8 cellular contexts compared by ENCODE assay signal in genomic region chr2:56191617-56192016, GRCh38. TPM values are rescaled to one million over a fixed set of nuclear protein-coding genes. Genes with fewer than 3 reads are reported as not detected.
DNase-seq lines count a peak whose midpoint lies in the region; ATAC-seq and TF ChIP-seq lines count a peak whose summit lies in the region.

No MANE protein-coding gene starts in this region.

- DNase-seq in BJ (ENCODE audit: low read depth): no peak
- DNase-seq in HEK293T (ENCODE audit: extremely low spot score): peak; percentile 57
- DNase-seq in RPMI8226: peak; percentile 8
- DNase-seq in cardiac muscle cell (ENCODE audit: low read depth in 1 of 2, low spot score in 1 of 2): peak; percentile 45
- no peak for DNase-seq in transverse colon
- no peak for DNase-seq in activated naive CD4-positive, alpha-beta T cell treated with anti-CD3 and anti-CD28 coated beads, Interleukin-2, amount 50 U/mL, for 72 hours (ENCODE audit: low spot score in 2 of 2)
- no peak for DNase-seq in stimulated activated effector memory CD8-positive, alpha-beta T cell treated with anti-CD3 and anti-CD28 coated beads, Interleukin-12 subunit alpha, Interleukin-12 subunit beta, amount 100 ng/mL, for 72 hours (ENCODE audit: low spot score in 2 of 2)

- no peak overlapping the region for H3K4me3 Mint-ChIP-seq in stimulated activated effector memory CD8-positive, alpha-beta T cell treated with anti-CD3 and anti-CD28 coated beads, Interleukin-12 subunit alpha, Interleukin-12 subunit beta, amount 100 ng/mL, for 72 hours

- H3K27ac ChIP-seq in cardiac muscle cell: no peak overlapping the region
- no peak overlapping the region for H3K27ac ChIP-seq in transverse colon

- H3K27ac Mint-ChIP-seq in activated naive CD4-positive, alpha-beta T cell treated with anti-CD3 and anti-CD28 coated beads, Interleukin-2, amount 50 U/mL, for 72 hours: no peak overlapping the region
- no peak overlapping the region for H3K27ac Mint-ChIP-seq in stimulated activated effector memory CD8-positive, alpha-beta T cell treated with anti-CD3 and anti-CD28 coated beads, Interleukin-12 subunit alpha, Interleukin-12 subunit beta, amount 100 ng/mL, for 72 hours

- TF ChIP-seq EP300 in transverse colon (IDR thresholded peaks at IDR 0.05; ENCODE audit: low read depth): no peak

- no peaks in the 10 kb centered on the region for H3K4me1 Mint-ChIP-seq in stimulated activated effector memory CD8-positive, alpha-beta T cell treated with anti-CD3 and anti-CD28 coated beads, Interleukin-12 subunit alpha, Interleukin-12 subunit beta, amount 100 ng/mL, for 72 hours

- H3K36me3 Mint-ChIP-seq in activated naive CD4-positive, alpha-beta T cell treated with anti-CD3 and anti-CD28 coated beads, Interleukin-2, amount 50 U/mL, for 72 hours: no peaks in the 10 kb centered on the region
- H3K36me3 Mint-ChIP-seq in stimulated activated effector memory CD8-positive, alpha-beta T cell treated with anti-CD3 and anti-CD28 coated beads, Interleukin-12 subunit alpha, Interleukin-12 subunit beta, amount 100 ng/mL, for 72 hours: no peaks in the 10 kb centered on the region

- H3K36me3 ChIP-seq in BJ (ENCODE audit: control insufficient read depth, insufficient read depth, low read length) (0 out of 2 replicates have a peak, but pooled peaks cover 1% of the 10 kb centered on the region), cardiac muscle cell (no peaks in the 10 kb centered on the region), transverse colon (no peaks in the 10 kb centered on the region)

- peaks cover 0 to 6% of the 10 kb centered on the region in 2 donors for H3K9me3 Mint-ChIP-seq in activated naive CD4-positive, alpha-beta T cell treated with anti-CD3 and anti-CD28 coated beads, Interleukin-2, amount 50 U/mL, for 72 hours
- peaks cover 13% of the 10 kb centered on the region for H3K9me3 Mint-ChIP-seq in stimulated activated effector memory CD8-positive, alpha-beta T cell treated with anti-CD3 and anti-CD28 coated beads, Interleukin-12 subunit alpha, Interleukin-12 subunit beta, amount 100 ng/mL, for 72 hours

- TF ChIP-seq CTCF in BJ (IDR thresholded peaks at IDR 0.05; ENCODE audit: insufficient read depth, low read depth, low read length) (peak; percentile 70), cardiac muscle cell (IDR thresholded peaks at IDR 0.05; ENCODE audit: low read depth, low read length) (peak; percentile 50), transverse colon (IDR thresholded peaks at IDR 0.05) (peak in 4 of 5 experiments; percentile 19 to 32 (median 28))

- H3K4me1 ChIP-seq in cardiac muscle cell (ENCODE audit: low read depth) (no peaks in the 10 kb centered on the region), transverse colon (no peaks in the 10 kb centered on the region)

- H3K4me3 ChIP-seq in BJ (ENCODE audit: low read depth, low read length): no peak overlapping the region
- no peak overlapping the region for H3K4me3 ChIP-seq in cardiac muscle cell
- no peak overlapping the region for H3K4me3 ChIP-seq in transverse colon

- H3K9me3 ChIP-seq in cardiac muscle cell (ENCODE audit: low read depth) (no peaks in the 10 kb centered on the region), transverse colon (no peaks in the 10 kb centered on the region)

- intact Hi-C loops in transverse colon (cut with DNase I; ENCODE audit: low total_unique reads): no loop called here

- in situ Hi-C loops in transverse colon (cut with MboI; ENCODE audit: low pct_ligation_motif_present in 1 of 4, low pct_unique_long_range_greater_than_20kb in 1 of 4, low sequenced_read_pairs in 3 of 4): loop anchor here in 3 of 4 donors (25.0 kb wide), 2 partner anchors 546 to 1321 kb away; no protein-coding TSS in a partner anchor

- no peak for ATAC-seq in activated naive CD4-positive, alpha-beta T cell treated with anti-CD3 and anti-CD28 coated beads, Interleukin-2, amount 50 U/mL, for 72 hours
- ATAC-seq in stimulated activated effector memory CD8-positive, alpha-beta T cell treated with anti-CD3 and anti-CD28 coated beads, Interleukin-12 subunit alpha, Interleukin-12 subunit beta, amount 100 ng/mL, for 72 hours: no peak
- no peak for ATAC-seq in HG02642 (IDR thresholded peaks at IDR 0.05; ENCODE audit: poor library complexity, unreplicated experiment)

- CTCF ChIA-PET in BJ (lab: Yijun Ruan, JAX): interaction anchor here (0.8 to 1.8 kb wide), 7 partner anchors 8 to 559 kb away, joined by 3 to 6 read pairs (median 3); partner anchors contain the start of gene CCDC85A
- CTCF ChIA-PET in HEK293T (lab: Yijun Ruan, JAX): interaction anchor here (0.6 kb wide), 1 partner anchor 260 kb away, joined by 5 read pairs; no protein-coding TSS in a partner anchor

- no peak for TF ChIP-seq POLR2A in transverse colon (IDR thresholded peaks at IDR 0.05)

- H3K27me3 ChIP-seq in BJ (ENCODE audit: control insufficient read depth, insufficient read depth, low read length): no peaks in the 10 kb centered on the region
- H3K27me3 ChIP-seq in cardiac muscle cell: peaks cover 85% of the 10 kb centered on the region
- H3K27me3 ChIP-seq in transverse colon: peaks cover 22% of the 10 kb centered on the region

- POLR2A ChIA-PET in BJ (lab: Charles Lee): no interaction called here
- POLR2A ChIA-PET in HEK293T (lab: Yijun Ruan, JAX): no interaction called here

TF ChIP-seq in HEK293T, 16 proteins besides CTCF, POLR2A, EP300 and RAD21:
- TF ChIP-seq HDGF (IDR thresholded peaks at IDR 0.05; ENCODE audit: borderline replicate concordance): no peak
- TF ChIP-seq TARDBP (IDR thresholded peaks at IDR 0.05): no peak
- no peak for TF ChIP-seq ZNF384 (IDR thresholded peaks at IDR 0.05)
- no peak for TF ChIP-seq SUZ12 (IDR thresholded peaks at IDR 0.05)
- no peak for TF ChIP-seq LEF1 (IDR thresholded peaks at IDR 0.05; ENCODE audit: borderline replicate concordance)
- no peak for TF ChIP-seq FOXA1 (IDR thresholded peaks at IDR 0.05)
- TF ChIP-seq L3MBTL2 (conservative IDR thresholded peaks at IDR 0.05): no peak
- TF ChIP-seq FOXK2 (IDR thresholded peaks at IDR 0.05): no peak
- TF ChIP-seq SP1 (IDR thresholded peaks at IDR 0.05): no peak
- TF ChIP-seq PKNOX1 (IDR thresholded peaks at IDR 0.05): no peak
- no peak for TF ChIP-seq NFRKB (IDR thresholded peaks at IDR 0.05)
- TF ChIP-seq ARNT (IDR thresholded peaks at IDR 0.05): no peak
- no peak for TF ChIP-seq CTBP1 (IDR thresholded peaks at IDR 0.05; ENCODE audit: borderline replicate concordance)
- no peak for TF ChIP-seq FOXM1 (IDR thresholded peaks at IDR 0.05; ENCODE audit: borderline replicate concordance)
- TF ChIP-seq BHLHE40 (IDR thresholded peaks at IDR 0.05; ENCODE audit: borderline replicate concordance): no peak
- TF ChIP-seq ELF4 (IDR thresholded peaks at IDR 0.05): no peak

RNA-seq across cellular contexts. Expression of gene CCDC85A, which starts 7.8 kb away (rescaled TPM):
- polyA plus RNA-seq in BJ (2011; rRNA removed): 3.1 and 4.2 TPM in 2 replicates
- polyA minus RNA-seq in BJ (2011; rRNA and poly(A)+ RNA removed): 3.4 and 3.6 TPM in 2 replicates
- 8.1 and 9.6 TPM in 2 replicates for total RNA-seq in cardiac muscle cell
- 2.0 and 3.9 TPM in 2 replicates for polyA plus RNA-seq in cardiac muscle cell
- total RNA-seq in transverse colon: 1 to 10 TPM in 2 of 4 donors, under 1 TPM in 2; 0.20 to 1.1 (median 0.92) TPM
- not detected for total RNA-seq in activated naive CD4-positive, alpha-beta T cell treated with anti-CD3 and anti-CD28 coated beads, Interleukin-2, amount 50 U/mL, for 72 hours

Comparison
In these comparisons a context has a peak if more than half of its experiments do, and no peak if none do; other contexts are left out.
1. DNase-seq: peak in HEK293T (single experiment), RPMI8226 (single experiment) and cardiac muscle cell (2 of 2); none in BJ (single experiment), transverse colon (single experiment), activated naive CD4-positive, alpha-beta T cell treated with anti-CD3 and anti-CD28 coated beads, Interleukin-2, amount 50 U/mL, for 72 hours (0 of 2) and stimulated activated effector memory CD8-positive, alpha-beta T cell treated with anti-CD3 and anti-CD28 coated beads, Interleukin-12 subunit alpha, Interleukin-12 subunit beta, amount 100 ng/mL, for 72 hours (0 of 2).
2. Peak in every context shown above with its lines, with median percentiles within 50 percentile points of each other: CTCF ChIP-seq.